15 cellular contexts compared by ENCODE assay signal in the genomic region with DNA sequence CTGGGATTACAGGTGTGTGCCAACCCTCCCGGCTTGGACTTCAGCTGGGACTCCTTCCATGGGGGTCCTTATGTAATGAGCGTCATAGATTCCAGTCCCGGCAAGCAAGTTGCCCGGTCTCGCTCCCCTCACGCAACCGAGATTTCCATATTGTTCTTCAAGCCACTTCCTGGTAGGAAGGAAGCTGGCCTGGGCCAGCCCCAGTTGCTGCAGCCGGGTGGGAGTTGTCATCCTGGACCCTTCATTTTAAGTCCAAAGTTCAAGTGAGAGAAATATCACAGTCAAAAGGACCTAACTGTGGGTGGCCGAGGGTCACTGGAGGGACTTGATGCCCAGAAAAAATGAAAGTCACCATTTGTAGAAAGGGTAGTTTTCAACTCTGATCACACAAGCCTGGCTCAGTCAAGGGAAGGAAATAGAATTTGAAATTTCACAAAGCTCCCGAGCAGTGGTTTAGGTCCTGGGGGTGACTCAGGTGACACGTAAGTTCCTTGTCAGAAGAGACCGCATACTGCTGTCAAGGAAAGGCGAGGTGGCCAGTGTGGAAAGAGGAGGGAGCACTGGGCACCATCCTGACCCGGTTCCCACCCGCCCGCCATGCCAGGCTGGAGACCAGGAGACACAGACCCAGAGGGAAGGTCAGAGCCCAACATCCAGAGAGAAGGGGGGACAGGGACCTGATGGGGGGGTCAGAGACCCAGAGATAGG. TPM values are rescaled to one million over a fixed set of nuclear protein-coding genes. Genes with fewer than 3 reads are reported as not detected.
DNase-seq lines count a peak whose midpoint lies in the region; ATAC-seq and TF ChIP-seq lines count a peak whose summit lies in the region.
"Had no signal": no experiment of that assay in that cellular context is flagged by ENCODE, and none has a peak within 500 bp of the region (broad histone marks: within the 10 kb centered on the region; RNA-seq: fewer than 3 reads in every experiment).

No MANE protein-coding gene starts in this region.

- peak; percentile 18 to 62 for ATAC-seq in activated naive CD4-positive, alpha-beta T cell treated with anti-CD3 and anti-CD28 coated beads, Interleukin-2, amount 50 U/mL, for 72 hours
- ATAC-seq in left ventricle myocardium superior, result peak; percentile 56
- no peak for ATAC-seq in HG02610 (IDR thresholded peaks at IDR 0.05; ENCODE audit: unreplicated experiment)

- 72% methylated on average over 14 of the region's 16 CpGs for WGBS in suprapubic skin

- peaks cover 3% of the 10 kb centered on the region for H3K27me3 ChIP-seq in suprapubic skin
- H3K27me3 ChIP-seq: colonic mucosa, ovary, Peyer's patch had no signal

- intact Hi-C loops in left ventricle myocardium superior (cut with micrococcal nuclease), result no loop called here

- H3K36me3 ChIP-seq in suprapubic skin, result no peaks in the 10 kb centered on the region
- H3K36me3 ChIP-seq: colonic mucosa, ovary, Peyer's patch had no signal

- H3K27ac ChIP-seq in suprapubic skin, result peak overlapping the region; percentile 8
- H3K27ac ChIP-seq: colonic mucosa, ovary had no signal

- H3K27ac Mint-ChIP-seq in activated naive CD4-positive, alpha-beta T cell treated with anti-CD3 and anti-CD28 coated beads, Interleukin-2, amount 50 U/mL, for 72 hours, result peak overlapping the region in 1 of 2 donors; percentile 79

- TF ChIP-seq EP300 in suprapubic skin (IDR thresholded peaks at IDR 0.05), result no peak

- peaks cover 2% of the 10 kb centered on the region for H3K4me1 ChIP-seq in suprapubic skin
- H3K4me1 ChIP-seq: colonic mucosa, Peyer's patch had no signal

- no peak overlapping the region for H3K4me3 ChIP-seq in suprapubic skin
- H3K4me3 ChIP-seq: colonic mucosa, ovary, Peyer's patch had no signal

- TF ChIP-seq POLR2A in suprapubic skin (IDR thresholded peaks at IDR 0.05), result no peak

- TF ChIP-seq CTCF in suprapubic skin (IDR thresholded peaks at IDR 0.05), result no peak

- no peaks in the 10 kb centered on the region for H3K9me3 ChIP-seq in suprapubic skin
- H3K9me3 ChIP-seq: colonic mucosa, ovary, Peyer's patch had no signal

- no peaks in the 10 kb centered on the region for H3K36me3 Mint-ChIP-seq in activated naive CD4-positive, alpha-beta T cell treated with anti-CD3 and anti-CD28 coated beads, Interleukin-2, amount 50 U/mL, for 72 hours

- no peaks in the 10 kb centered on the region for H3K9me3 Mint-ChIP-seq in activated naive CD4-positive, alpha-beta T cell treated with anti-CD3 and anti-CD28 coated beads, Interleukin-2, amount 50 U/mL, for 72 hours

- DNase-seq in activated naive CD4-positive, alpha-beta T cell treated with anti-CD3 and anti-CD28 coated beads, Interleukin-2, amount 50 U/mL, for 72 hours (ENCODE audit: low spot score in 2 of 2), result no peak
- no peak for DNase-seq in activated naive CD4-positive, alpha-beta T cell (lab: John Stamatoyannopoulos, UW)
- DNase-seq in RPMI7951 (ENCODE audit: low read depth), result peak; percentile 32
- peak; percentile 49 for DNase-seq in left ventricle myocardium superior
- no peak for DNase-seq in suprapubic skin (ENCODE audit: low spot score in 2 of 2)
- DNase-seq in kidney glomerular epithelial cell (lab: John Stamatoyannopoulos, UW), result no peak
- no peak for DNase-seq in NCI-H187 (lab: John Stamatoyannopoulos, UW)
- DNase-seq: colonic mucosa, DMS53, ovary, Peyer's patch, T-helper 9 cell had no signal

RNA-seq across cellular contexts. Expression of a gene that starts 5.3 kb away (rescaled TPM):
- total RNA-seq in activated naive CD4-positive, alpha-beta T cell treated with anti-CD3 and anti-CD28 coated beads, Interleukin-2, amount 50 U/mL, for 72 hours, result not detected
- total RNA-seq in RPMI7951 (2014; rRNA removed; shearing (Covaris generic)), result not detected in 2 replicates
- not detected for total RNA-seq in left ventricle myocardium superior
- not detected for total RNA-seq in suprapubic skin
- total RNA-seq: activated CD8-positive, alpha-beta memory T cell treated with anti-CD3 and anti-CD28 coated beads for 36 hours; colonic mucosa; mononuclear cell; ovary; Peyer's patch had no signal

RNA-seq across cellular contexts. Expression of a gene that starts 8.2 kb away (rescaled TPM):
- under 1 TPM in 1 of 2 donors, not detected in 1; 0.41 TPM for total RNA-seq in activated naive CD4-positive, alpha-beta T cell treated with anti-CD3 and anti-CD28 coated beads, Interleukin-2, amount 50 U/mL, for 72 hours
- total RNA-seq in RPMI7951 (2014; rRNA removed; shearing (Covaris generic)), result 0.60 and 0.78 TPM in 2 replicates
- 1.6 TPM for total RNA-seq in left ventricle myocardium superior
- 1 to 10 TPM; 1.2 to 3.9 (median 2.6) TPM for total RNA-seq in suprapubic skin
- total RNA-seq: mononuclear cell had no signal

RNA-seq across cellular contexts. Expression of a gene that starts 14.0 kb away (rescaled TPM):
- not detected for total RNA-seq in activated naive CD4-positive, alpha-beta T cell treated with anti-CD3 and anti-CD28 coated beads, Interleukin-2, amount 50 U/mL, for 72 hours
- 0.12 TPM in 1 of 2 replicates, not detected in the other for total RNA-seq in RPMI7951 (2014; rRNA removed; shearing (Covaris generic))
- total RNA-seq in left ventricle myocardium superior, result 1.0 TPM
- under 1 TPM in 2 of 4 donors, not detected in 2; 0.40 to 0.45 TPM for total RNA-seq in suprapubic skin
- total RNA-seq: activated CD8-positive, alpha-beta memory T cell treated with anti-CD3 and anti-CD28 coated beads for 36 hours; colonic mucosa; mononuclear cell; Peyer's patch had no signal

RNA-seq across cellular contexts. Expression of a gene that starts 20.3 kb away (rescaled TPM):
- total RNA-seq in activated naive CD4-positive, alpha-beta T cell treated with anti-CD3 and anti-CD28 coated beads, Interleukin-2, amount 50 U/mL, for 72 hours, result under 1 TPM; 0.19 to 0.66 TPM
- total RNA-seq in RPMI7951 (2014; rRNA removed; shearing (Covaris generic)), result 1.9 and 2.3 TPM in 2 replicates
- 13.7 TPM for total RNA-seq in left ventricle myocardium superior
- total RNA-seq in suprapubic skin, result 10 to 100 TPM in 1 of 4 donors, 1 to 10 TPM in 3; 5.1 to 16.1 (median 6.5) TPM

RNA-seq across cellular contexts. Expression of a gene that starts 41.1 kb away (rescaled TPM):
- total RNA-seq in activated naive CD4-positive, alpha-beta T cell treated with anti-CD3 and anti-CD28 coated beads, Interleukin-2, amount 50 U/mL, for 72 hours, result 1 to 10 TPM; 1.1 to 1.4 TPM
- 0.24 and 0.39 TPM in 2 replicates for total RNA-seq in RPMI7951 (2014; rRNA removed; shearing (Covaris generic))
- total RNA-seq in left ventricle myocardium superior, result 3.0 TPM
- total RNA-seq in suprapubic skin, result 1 to 10 TPM in 3 of 4 donors, under 1 TPM in 1; 0.57 to 1.6 (median 1.5) TPM

Comparison
In these comparisons a context has a peak if more than half of its experiments do, and no peak if none do; other contexts are left out.
1. DNase-seq: peak in RPMI7951 (single experiment) and left ventricle myocardium superior (single experiment); none in activated naive CD4-positive, alpha-beta T cell treated with anti-CD3 and anti-CD28 coated beads, Interleukin-2, amount 50 U/mL, for 72 hours (0 of 2), activated naive CD4-positive, alpha-beta T cell (0 of 4), suprapubic skin (0 of 2), kidney glomerular epithelial cell (single experiment) and NCI-H187 (0 of 2).